In the genomic region with DNA sequence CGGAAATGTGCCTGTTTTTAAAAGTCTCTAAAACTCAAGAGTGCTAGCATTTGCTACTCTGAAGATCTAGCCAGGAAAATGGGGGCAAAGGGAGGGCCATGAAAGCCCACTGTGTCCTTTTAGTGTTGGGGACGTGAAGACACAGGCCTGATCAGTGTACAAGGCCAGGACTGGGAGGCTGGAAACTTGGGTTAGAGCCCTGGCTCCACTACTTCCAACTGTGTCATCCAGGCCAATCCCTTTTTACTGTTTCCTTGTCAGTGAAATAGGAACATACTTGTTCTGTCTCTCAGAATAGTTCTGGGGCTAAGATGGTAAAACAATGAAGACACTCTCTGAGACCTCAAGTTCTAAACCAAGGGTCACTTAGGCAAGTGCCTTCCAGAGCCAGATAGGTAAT, we compare ENCODE assay signal across 22 cellular contexts. TPM values are rescaled to one million over a fixed set of nuclear protein-coding genes. Genes with fewer than 3 reads are reported as not detected.
DNase-seq lines count a peak whose midpoint lies in the region; ATAC-seq and TF ChIP-seq lines count a peak whose summit lies in the region.
"Had no signal": no experiment of that assay in that cellular context is flagged by ENCODE, and none has a peak within 500 bp of the region (broad histone marks: within the 10 kb centered on the region; RNA-seq: fewer than 3 reads in every experiment).

No MANE protein-coding gene starts in this region.

- H2AFZ ChIP-seq in GM23338: peak overlapping the region; percentile 79

- no peaks in the 10 kb centered on the region for H3K9me3 ChIP-seq in esophagus squamous epithelium
- no peaks in the 10 kb centered on the region for H3K9me3 ChIP-seq in mucosa of descending colon
- no peaks in the 10 kb centered on the region for H3K9me3 ChIP-seq in suprapubic skin

- H3K9me3 Mint-ChIP-seq in GM23338: no peaks in the 10 kb centered on the region
- no peaks in the 10 kb centered on the region for H3K9me3 Mint-ChIP-seq in activated CD4-positive, alpha-beta T cell treated with anti-CD3 and anti-CD28 coated beads for 36 hours (ENCODE audit: low read depth)
- H3K9me3 Mint-ChIP-seq: CD4-positive, alpha-beta memory T cell; IgD-negative memory B cell; type B pancreatic cell had no signal

- no peak for TF ChIP-seq CTCF in GM23338 (conservative IDR thresholded peaks at IDR 0.05; ENCODE audit: low read depth in 2 of 2)
- TF ChIP-seq CTCF in esophagus squamous epithelium (IDR thresholded peaks at IDR 0.05): no peak
- no peak for TF ChIP-seq CTCF in mucosa of descending colon (IDR thresholded peaks at IDR 0.05)
- no peak for TF ChIP-seq CTCF in suprapubic skin (IDR thresholded peaks at IDR 0.05)

- POLR2A ChIA-PET in activated CD4-positive, alpha-beta T cell treated with anti-CD3 and anti-CD28 coated beads for 36 hours (lab: Charles Lee): no interaction called here

- H3K27me3 ChIP-seq in GM23338 (ENCODE audit: insufficient read depth) (no peaks in the 10 kb centered on the region), esophagus squamous epithelium (no peaks in the 10 kb centered on the region), suprapubic skin (no peaks in the 10 kb centered on the region)

- no peak for TF ChIP-seq EP300 in suprapubic skin (IDR thresholded peaks at IDR 0.05)

- intact Hi-C loops in esophagus squamous epithelium (cut with DNase I) (no loop called here), mucosa of descending colon (cut with DNase I, micrococcal nuclease) (no loop called here)
- intact Hi-C loops in activated CD4-positive, alpha-beta T cell treated with anti-CD3 and anti-CD28 coated beads for 36 hours (cut with DNase I, micrococcal nuclease): no loop called here

- H3K27me3 Mint-ChIP-seq in GM23338 (ENCODE audit: insufficient read depth, low read depth, poor library complexity): peaks cover 2% of the 10 kb centered on the region
- no peaks in the 10 kb centered on the region for H3K27me3 Mint-ChIP-seq in activated CD4-positive, alpha-beta T cell treated with anti-CD3 and anti-CD28 coated beads for 36 hours
- H3K27me3 Mint-ChIP-seq: activated naive CD8-positive, alpha-beta T cell; CD4-positive, alpha-beta memory T cell had no signal

- no peaks in the 10 kb centered on the region for H4K20me1 ChIP-seq in GM23338 (replicated peaks; ENCODE audit: insufficient read depth)

- ATAC-seq in GM23338 (no peak), mucosa of descending colon (peak; percentile 54), GM19035 (IDR thresholded peaks at IDR 0.05; ENCODE audit: unreplicated experiment) (no peak), GM18870 (IDR thresholded peaks at IDR 0.05; ENCODE audit: unreplicated experiment) (no peak)
- ATAC-seq in activated CD4-positive, alpha-beta T cell treated with anti-CD3 and anti-CD28 coated beads for 36 hours: no peak

- H3K27ac ChIP-seq in GM23338 (ENCODE audit: low read depth) (no peak overlapping the region), esophagus squamous epithelium (peak overlapping the region; percentile 5 to 56 (median 50)), suprapubic skin (peak overlapping the region; percentile 67)

- H3K27ac Mint-ChIP-seq in GM23338: no peak overlapping the region
- no peak overlapping the region for H3K27ac Mint-ChIP-seq in activated CD4-positive, alpha-beta T cell treated with anti-CD3 and anti-CD28 coated beads for 36 hours
- H3K27ac Mint-ChIP-seq: activated naive CD8-positive, alpha-beta T cell; IgD-negative memory B cell; type B pancreatic cell had no signal

- no peak overlapping the region for H3K4me3 Mint-ChIP-seq in GM23338
- H3K4me3 Mint-ChIP-seq in activated CD4-positive, alpha-beta T cell treated with anti-CD3 and anti-CD28 coated beads for 36 hours: no peak overlapping the region
- H3K4me3 Mint-ChIP-seq: activated naive CD8-positive, alpha-beta T cell; CD4-positive, alpha-beta memory T cell; type B pancreatic cell had no signal

- H3K9me2 ChIP-seq in GM23338 (ENCODE audit: insufficient read depth): no peaks in the 10 kb centered on the region

- H3K79me2 ChIP-seq in GM23338 (replicated peaks; ENCODE audit: insufficient read depth): no peaks in the 10 kb centered on the region

- TF ChIP-seq POLR2A in esophagus squamous epithelium (IDR thresholded peaks at IDR 0.05): no peak
- TF ChIP-seq POLR2A in suprapubic skin (IDR thresholded peaks at IDR 0.05): no peak

- H3K4me1 Mint-ChIP-seq in GM23338: 0 out of 3 replicates have a peak, but pooled peaks cover 2% of the 10 kb centered on the region
- peaks cover 3% of the 10 kb centered on the region for H3K4me1 Mint-ChIP-seq in activated CD4-positive, alpha-beta T cell treated with anti-CD3 and anti-CD28 coated beads for 36 hours

- no peaks in the 10 kb centered on the region for H3F3A ChIP-seq in GM23338 (replicated peaks; ENCODE audit: low read depth)

- H3K36me3 Mint-ChIP-seq in GM23338 (ENCODE audit: low read depth): no peaks in the 10 kb centered on the region
- H3K36me3 Mint-ChIP-seq in activated CD4-positive, alpha-beta T cell treated with anti-CD3 and anti-CD28 coated beads for 36 hours (ENCODE audit: low read depth): no peaks in the 10 kb centered on the region
- H3K36me3 Mint-ChIP-seq: activated naive CD8-positive, alpha-beta T cell; CD4-positive, alpha-beta memory T cell; type B pancreatic cell had no signal

- 36 to 37% methylated on average over 2 of the region's 2 CpGs for WGBS in esophagus squamous epithelium, 2 donors
- WGBS in suprapubic skin: 35% methylated on average over 2 of the region's 2 CpGs

- DNase-seq in GM23338 (ENCODE audit: low spot score) (no peak), esophagus squamous epithelium (lab: John Stamatoyannopoulos, UW) (no peak), mucosa of descending colon (peak in 1 of 3 donors; percentile 23), suprapubic skin (ENCODE audit: low spot score in 2 of 2) (no peak), T-helper 2 cell (no peak)
- no peak for DNase-seq in activated CD4-positive, alpha-beta T cell treated with anti-CD3 and anti-CD28 coated beads for 36 hours
- DNase-seq: ACHN; activated CD4-positive, CD25-positive, alpha-beta regulatory T cell; activated CD8-positive, alpha-beta memory T cell treated with anti-CD3 and anti-CD28 coated beads for 24 hours; CD4-positive, alpha-beta memory T cell; islet precursor cell; NCI-H2029 treated with DMSO at 0.1 percent for 48 hours; NCI-H510A treated with DMSO at 0.1 percent for 48 hours had no signal

- H3K4me1 ChIP-seq in GM23338 (ENCODE audit: insufficient read depth) (no peaks in the 10 kb centered on the region; the same call in 1 of the 2 replicates), esophagus squamous epithelium (peaks cover 13 to 28% (median 18%) of the 10 kb centered on the region in 3 donors), mucosa of descending colon (ENCODE audit: low read depth) (no peaks in the 10 kb centered on the region), suprapubic skin (peaks cover 29% of the 10 kb centered on the region)

- no peak overlapping the region for H3K4me3 ChIP-seq in GM23338
- H3K4me3 ChIP-seq in esophagus squamous epithelium: no peak overlapping the region
- no peak overlapping the region for H3K4me3 ChIP-seq in mucosa of descending colon
- H3K4me3 ChIP-seq in suprapubic skin: no peak overlapping the region

- H3K36me3 ChIP-seq in GM23338 (ENCODE audit: insufficient read depth) (no peaks in the 10 kb centered on the region), esophagus squamous epithelium (no peaks in the 10 kb centered on the region), mucosa of descending colon (ENCODE audit: low read depth) (no peaks in the 10 kb centered on the region), suprapubic skin (no peaks in the 10 kb centered on the region)

- no peak overlapping the region for H3K4me2 ChIP-seq in GM23338

- CTCF ChIA-PET in activated CD4-positive, alpha-beta T cell treated with anti-CD3 and anti-CD28 coated beads for 36 hours (lab: Charles Lee): no interaction called here

TF ChIP-seq in GM23338, 12 proteins besides CTCF, POLR2A, EP300 and RAD21 (continues in another document):
- TF ChIP-seq EZH2phosphoT487 (IDR thresholded peaks at IDR 0.05; ENCODE audit: unreplicated experiment) (no peak), STAT1 (IDR thresholded peaks at IDR 0.05; ENCODE audit: unreplicated experiment) (no peak)
- TF ChIP-seq, protein P1, sequence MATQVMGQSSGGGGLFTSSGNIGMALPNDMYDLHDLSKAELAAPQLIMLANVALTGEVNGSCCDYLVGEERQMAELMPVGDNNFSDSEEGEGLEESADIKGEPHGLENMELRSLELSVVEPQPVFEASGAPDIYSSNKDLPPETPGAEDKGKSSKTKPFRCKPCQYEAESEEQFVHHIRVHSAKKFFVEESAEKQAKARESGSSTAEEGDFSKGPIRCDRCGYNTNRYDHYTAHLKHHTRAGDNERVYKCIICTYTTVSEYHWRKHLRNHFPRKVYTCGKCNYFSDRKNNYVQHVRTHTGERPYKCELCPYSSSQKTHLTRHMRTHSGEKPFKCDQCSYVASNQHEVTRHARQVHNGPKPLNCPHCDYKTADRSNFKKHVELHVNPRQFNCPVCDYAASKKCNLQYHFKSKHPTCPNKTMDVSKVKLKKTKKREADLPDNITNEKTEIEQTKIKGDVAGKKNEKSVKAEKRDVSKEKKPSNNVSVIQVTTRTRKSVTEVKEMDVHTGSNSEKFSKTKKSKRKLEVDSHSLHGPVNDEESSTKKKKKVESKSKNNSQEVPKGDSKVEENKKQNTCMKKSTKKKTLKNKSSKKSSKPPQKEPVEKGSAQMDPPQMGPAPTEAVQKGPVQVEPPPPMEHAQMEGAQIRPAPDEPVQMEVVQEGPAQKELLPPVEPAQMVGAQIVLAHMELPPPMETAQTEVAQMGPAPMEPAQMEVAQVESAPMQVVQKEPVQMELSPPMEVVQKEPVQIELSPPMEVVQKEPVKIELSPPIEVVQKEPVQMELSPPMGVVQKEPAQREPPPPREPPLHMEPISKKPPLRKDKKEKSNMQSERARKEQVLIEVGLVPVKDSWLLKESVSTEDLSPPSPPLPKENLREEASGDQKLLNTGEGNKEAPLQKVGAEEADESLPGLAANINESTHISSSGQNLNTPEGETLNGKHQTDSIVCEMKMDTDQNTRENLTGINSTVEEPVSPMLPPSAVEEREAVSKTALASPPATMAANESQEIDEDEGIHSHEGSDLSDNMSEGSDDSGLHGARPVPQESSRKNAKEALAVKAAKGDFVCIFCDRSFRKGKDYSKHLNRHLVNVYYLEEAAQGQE (IDR thresholded peaks at IDR 0.05; ENCODE audit: unreplicated experiment): no peak

RNA-seq across cellular contexts. Expression of a gene that starts 30.1 kb away (rescaled TPM):
- 14.7 and 15.8 TPM in 2 replicates for total RNA-seq in GM23338 (2014; rRNA removed; shearing (Covaris generic))
- 6.3 and 7.0 TPM in 2 replicates for polyA plus RNA-seq in GM23338 (2016; fragmentation: Nextera tagmentation; extraction: Ambion mirVana)
- 10 to 100 TPM; 42.3 to 60.4 (median 47.9) TPM for total RNA-seq in esophagus squamous epithelium
- total RNA-seq in mucosa of descending colon: 100 to 1,000 TPM in 2 of 3 donors, 10 to 100 TPM in 1; 66.0 to 203 (median 103) TPM
- 10 to 100 TPM; 45.1 to 68.7 (median 53.5) TPM for total RNA-seq in suprapubic skin
- total RNA-seq in activated CD4-positive, alpha-beta T cell treated with anti-CD3 and anti-CD28 coated beads for 36 hours: 10 to 100 TPM; 44.5 to 47.1 TPM

RNA-seq across cellular contexts. Expression of a gene that starts 42.7 kb away (rescaled TPM):
- total RNA-seq in GM23338 (2014; rRNA removed; shearing (Covaris generic)): not detected in 2 replicates
- polyA plus RNA-seq in GM23338 (2016; fragmentation: Nextera tagmentation; extraction: Ambion mirVana): not detected in 2 replicates
- not detected for total RNA-seq in esophagus squamous epithelium
- 10 to 100 TPM; 13.2 to 85.2 (median 33.3) TPM for total RNA-seq in mucosa of descending colon
- not detected for total RNA-seq in suprapubic skin
- not detected for total RNA-seq in activated CD4-positive, alpha-beta T cell treated with anti-CD3 and anti-CD28 coated beads for 36 hours
- total RNA-seq: CD4-positive, alpha-beta memory T cell; dermis microvascular lymphatic vessel endothelial cell; mononuclear cell; omental fat pad; SK-MEL-5 had no signal
- polyA plus RNA-seq: CD4-positive, alpha-beta memory T cell; IgD-negative memory B cell had no signal

Comparison
In these comparisons a context has a peak if more than half of its experiments do, and no peak if none do; other contexts are left out.
1. RNA of a gene that starts 42.7 kb away (total RNA-seq): 13.2 to 85.2 TPM in mucosa of descending colon; not detected in GM23338, not detected in esophagus squamous epithelium, not detected in suprapubic skin and not detected in activated CD4-positive, alpha-beta T cell treated with anti-CD3 and anti-CD28 coated beads for 36 hours; every median in the first group is over 10 times any median in the second.